14 cellular contexts compared by ENCODE assay signal in the genomic region with DNA sequence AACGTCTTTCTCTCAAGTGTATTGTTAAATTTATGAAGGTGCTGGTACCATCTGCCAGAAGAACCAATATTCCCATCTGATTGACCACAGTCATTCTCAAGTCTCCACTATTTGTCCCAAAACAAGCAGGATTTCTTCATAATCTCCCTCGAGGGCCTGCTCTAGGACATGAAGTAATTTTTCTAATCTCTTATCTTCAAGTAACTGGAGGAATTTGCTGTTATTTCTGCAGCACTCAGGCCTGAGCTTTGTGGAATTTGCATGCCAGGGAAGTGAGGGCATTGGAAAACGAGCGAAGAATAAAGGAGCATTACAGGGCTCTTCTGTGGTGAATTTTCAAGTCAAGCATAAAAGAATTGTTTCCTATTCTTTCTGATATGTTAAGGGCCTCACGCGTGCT.
DNase-seq lines count a peak whose midpoint lies in the region; ATAC-seq and TF ChIP-seq lines count a peak whose summit lies in the region.
"Had no signal": no experiment of that assay in that cellular context is flagged by ENCODE, and none has a peak within 500 bp of the region (broad histone marks: within the 10 kb centered on the region; RNA-seq: fewer than 3 reads in every experiment).

No MANE protein-coding gene starts in this region.

- peak; percentile 72 for DNase-seq in EL
- DNase-seq in astrocyte of the spinal cord (ENCODE audit: low read depth, low spot score): peak; percentile 67
- DNase-seq in right atrium auricular region (ENCODE audit: low spot score): peak; percentile 73
- peak; percentile 78 for DNase-seq in retinal pigment epithelial cell (ENCODE audit: low read depth)
- DNase-seq in NCI-H1436 treated with DMSO at 0.1 percent for 48 hours (lab: John Stamatoyannopoulos, UW): no peak
- DNase-seq in NCI-H2196 (lab: John Stamatoyannopoulos, UW; ENCODE audit: unreplicated experiment): no peak
- DNase-seq in mammary epithelial cell: no peak
- DNase-seq: activated CD8-positive, alpha-beta T cell treated with anti-CD3 and anti-CD28 coated beads, Interleukin-2, amount 10 ng/mL, durations not matched to agents 7 days and 5 days; activated gamma-delta T cell treated with Interleukin-2 at 50 U/mL for 16 hours; cortex of kidney; DMS 273 treated with DMSO at 0.1 percent for 48 hours; NCI-H774; stimulated activated CD4-positive, alpha-beta T cell treated with anti-CD3 and anti-CD28 coated beads, Interleukin-12 subunit alpha, Interleukin-12 subunit beta, amount 100 ng/mL, for 4 hours had no signal

- peak overlapping the region; percentile 3 to 76 for H3K27ac ChIP-seq in right atrium auricular region
- no peak overlapping the region for H3K27ac ChIP-seq in mammary epithelial cell (ENCODE audit: insufficient read depth, low read depth, low read length)

- H3K4me2 ChIP-seq in mammary epithelial cell (ENCODE audit: insufficient read depth, low read depth, low read length): no peak overlapping the region

- intact Hi-C loops in mammary epithelial cell (cut with micrococcal nuclease): loop anchor here (2.0 kb wide), 1 partner anchor 29 kb away; no protein-coding TSS in a partner anchor

- H3K36me3 ChIP-seq in right atrium auricular region (no peaks in the 10 kb centered on the region), mammary epithelial cell (ENCODE audit: insufficient read depth, low read length) (no peaks in the 10 kb centered on the region)

- H3K4me3 ChIP-seq in astrocyte of the spinal cord (ENCODE audit: low read depth, low read length) (no peak overlapping the region), right atrium auricular region (no peak overlapping the region), retinal pigment epithelial cell (ENCODE audit: low read length) (no peak overlapping the region), mammary epithelial cell (replicated peaks in 1 of 3; ENCODE audit: insufficient read depth in 1 of 3, low read depth in 2 of 3, low read length in 3 of 3) (no peak overlapping the region)

- 92% methylated on average over 6 of the region's 6 CpGs for WGBS in mammary epithelial cell (ENCODE audit: low coverage, missing lambda C conversion rate)

- no peaks in the 10 kb centered on the region for H3K79me2 ChIP-seq in mammary epithelial cell (ENCODE audit: insufficient read depth, low read length)

- TF ChIP-seq CTCF in astrocyte of the spinal cord (IDR thresholded peaks at IDR 0.05; ENCODE audit: low read depth, low read length): no peak
- TF ChIP-seq CTCF in right atrium auricular region (IDR thresholded peaks at IDR 0.05): no peak
- no peak for TF ChIP-seq CTCF in retinal pigment epithelial cell (conservative IDR thresholded peaks at IDR 0.05; ENCODE audit: low read depth, low read length)
- TF ChIP-seq CTCF in mammary epithelial cell (conservative IDR thresholded peaks at IDR 0.05 in 1 of 2, IDR thresholded peaks at IDR 0.05 in 1 of 2; ENCODE audit: extremely low read depth in 1 of 2, insufficient read depth in 1 of 2, low read depth in 1 of 2, low read length in 2 of 2): no peak

- H3K9me3 ChIP-seq in right atrium auricular region (no peaks in the 10 kb centered on the region), mammary epithelial cell (replicated peaks; ENCODE audit: insufficient read depth, low read length) (no peaks in the 10 kb centered on the region)

- no peak for ATAC-seq in GM21576 (IDR thresholded peaks at IDR 0.05; ENCODE audit: unreplicated experiment)
- ATAC-seq: activated CD8-positive, alpha-beta T cell treated with anti-CD3 and anti-CD28 coated beads, Interleukin-2, amount 10 ng/mL, durations not matched to agents 7 days and 5 days had no signal

- no TSS peak for BruUV-seq in mammary epithelial cell (replicated peaks; lab: Mats Ljungman, UMichigan)

- in situ Hi-C loops in astrocyte of the spinal cord (cut with HindIII; ENCODE audit: low sequenced_read_pairs) (no loop called here), mammary epithelial cell (cut with MboI; ENCODE audit: low sequenced_read_pairs in 2 of 2) (no loop called here)

- dilution Hi-C loops in mammary epithelial cell (cut with HindIII; ENCODE audit: low sequenced_read_pairs): no loop called here

- no peaks in the 10 kb centered on the region for H4K20me1 ChIP-seq in mammary epithelial cell (ENCODE audit: insufficient read depth, low read length)

- H3K4me1 ChIP-seq in right atrium auricular region (peaks cover 0 to 44% of the 10 kb centered on the region in 2 donors), mammary epithelial cell (ENCODE audit: insufficient read depth, low read length) (peaks cover 16% of the 10 kb centered on the region)

- CTCF ChIA-PET in mammary epithelial cell (lab: Charles Lee; ENCODE audit: low non-redundant PET): no interaction called here

- H2AFZ ChIP-seq in mammary epithelial cell (ENCODE audit: low read depth, low read length): no peak overlapping the region

- H3K27me3 ChIP-seq in right atrium auricular region: no peaks in the 10 kb centered on the region
- no peaks in the 10 kb centered on the region for H3K27me3 ChIP-seq in mammary epithelial cell (ENCODE audit: insufficient read depth, low read length)

- H3K9ac ChIP-seq in mammary epithelial cell (ENCODE audit: insufficient read depth, low read length): no peak overlapping the region

Comparison
In these comparisons a context has a peak if more than half of its experiments do, and no peak if none do; other contexts are left out.
1. DNase-seq: peak in EL (single experiment), astrocyte of the spinal cord (single experiment), right atrium auricular region (single experiment) and retinal pigment epithelial cell (single experiment); none in NCI-H1436 treated with DMSO at 0.1 percent for 48 hours (single experiment), NCI-H2196 (single experiment) and mammary epithelial cell (single experiment).